Comparison of ENCODE assay signal across 1 cellular context in the genomic region with DNA sequence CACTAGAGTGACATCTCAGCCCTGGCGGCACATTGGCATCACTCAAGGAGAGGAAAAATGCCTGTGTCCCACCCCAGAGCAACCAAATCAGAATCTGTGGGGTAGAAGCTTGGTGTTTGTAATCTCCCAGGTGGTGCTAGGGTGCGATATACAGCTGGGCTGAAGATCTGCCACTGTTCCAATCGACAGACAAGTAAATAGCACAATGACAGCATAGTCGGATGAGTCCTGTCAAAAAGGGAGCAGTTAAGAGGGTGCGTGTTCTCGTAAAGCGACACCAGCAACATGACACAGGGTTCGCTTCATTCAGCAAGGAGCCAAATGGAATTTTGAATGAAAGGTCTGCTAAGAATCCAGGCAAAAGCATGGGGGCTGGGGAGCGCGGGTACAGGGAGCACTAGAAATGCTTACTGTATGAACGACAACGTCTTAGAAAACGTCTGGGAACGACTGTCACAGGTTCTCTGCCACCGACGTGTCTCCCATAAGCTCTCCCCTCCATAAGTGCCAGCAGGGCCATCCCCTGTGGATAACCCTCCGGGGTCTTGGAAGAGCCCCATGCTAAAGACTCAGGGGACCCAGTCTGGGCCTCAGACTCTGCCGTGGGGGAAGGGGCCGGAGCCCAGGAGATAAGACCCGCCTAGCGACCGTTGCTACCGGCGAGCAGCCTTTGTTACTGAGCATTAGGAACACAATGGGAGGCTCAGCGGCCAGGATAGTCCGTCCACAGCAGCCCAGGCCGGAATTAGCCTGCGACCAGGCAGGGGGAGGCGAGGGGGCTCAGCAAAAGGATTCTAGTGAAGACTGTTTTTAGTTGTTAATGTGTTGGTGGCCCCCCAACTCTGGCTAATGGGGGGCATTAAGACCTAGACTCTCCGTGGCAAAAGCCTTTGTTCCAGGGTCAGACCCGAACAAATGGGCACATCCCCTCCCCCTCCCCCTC.
TF ChIP-seq lines count a peak whose summit lies in the region.

No MANE protein-coding gene starts in this region.

TF ChIP-seq in H1, 55 proteins besides CTCF, POLR2A, EP300 and RAD21:
- TF ChIP-seq POLR2AphosphoS5 (IDR thresholded peaks at IDR 0.05; ENCODE audit: low read depth, low read length) (peak; percentile 81), SUZ12 (IDR thresholded peaks at IDR 0.05; ENCODE audit: low read length) (no peak), SP4 (IDR thresholded peaks at IDR 0.05; ENCODE audit: low read length) (no peak), SAP30 (IDR thresholded peaks at IDR 0.05; ENCODE audit: insufficient read depth, insufficient replicate concordance, low read length) (peak; percentile 90), TAF1 (IDR thresholded peaks at IDR 0.05; ENCODE audit: low read depth, low read length) (peak; percentile 71), USF2 (IDR thresholded peaks at IDR 0.05; ENCODE audit: low read length) (no peak), SIN3A (conservative IDR thresholded peaks at IDR 0.05 in 1 of 2, IDR thresholded peaks at IDR 0.05 in 1 of 2; ENCODE audit: low read depth in 1 of 2, low read length in 2 of 2) (peak; percentile 77 to 83; a peak in 3 of 4 replicates), SP2 (IDR thresholded peaks at IDR 0.05; ENCODE audit: low read length) (no peak), JUND (IDR thresholded peaks at IDR 0.05; ENCODE audit: low read length) (peak; percentile 37; the same call in 1 of the 2 replicates), SRF (IDR thresholded peaks at IDR 0.05; ENCODE audit: low read depth, low read length) (no peak), EZH2 (IDR thresholded peaks at IDR 0.05; ENCODE audit: low read depth, low read length, severe bottlenecking) (no peak), ASH2L (IDR thresholded peaks at IDR 0.05; ENCODE audit: low read length) (peak; percentile 98), JUN (IDR thresholded peaks at IDR 0.05; ENCODE audit: low read depth, low read length) (no peak), KDM1A (IDR thresholded peaks at IDR 0.05; ENCODE audit: borderline replicate concordance, low read length) (peak; percentile 91; the same call in 1 of the 2 replicates), ZNF274 (IDR thresholded peaks at IDR 0.05; ENCODE audit: borderline replicate concordance, extremely low read depth, low read length) (no peak), GTF2F1 (IDR thresholded peaks at IDR 0.05; ENCODE audit: borderline replicate concordance, low read depth, low read length) (no peak), MAFK (IDR thresholded peaks at IDR 0.05; ENCODE audit: low read depth, low read length) (no peak), TCF12 (IDR thresholded peaks at IDR 0.05; ENCODE audit: low read depth, low read length) (no peak), CHD7 (IDR thresholded peaks at IDR 0.05; ENCODE audit: insufficient replicate concordance, low read length) (no peak), EGR1 (IDR thresholded peaks at IDR 0.05; ENCODE audit: borderline replicate concordance, low read depth, low read length) (no peak), BCL11A (IDR thresholded peaks at IDR 0.05; ENCODE audit: low read depth in 2 of 2, low read length in 2 of 2) (no peak), SP1 (IDR thresholded peaks at IDR 0.05; ENCODE audit: low read depth, low read length) (peak; percentile 87), PHF8 (conservative IDR thresholded peaks at IDR 0.05; ENCODE audit: low read depth, low read length) (0 out of 2 replicates have a peak, but pooled peaks have one; percentile 51), CHD2 (IDR thresholded peaks at IDR 0.05; ENCODE audit: low read length) (no peak), NRF1 (IDR thresholded peaks at IDR 0.05; ENCODE audit: low read depth, low read length) (peak; percentile 9; the same call in 1 of the 2 replicates), NANOG (IDR thresholded peaks at IDR 0.05; ENCODE audit: insufficient read depth, low read depth, low read length, poor library complexity, severe bottlenecking) (peak; percentile 85), POU5F1 (IDR thresholded peaks at IDR 0.05; ENCODE audit: low read depth, low read length) (no peak), CHD1 (IDR thresholded peaks at IDR 0.05; ENCODE audit: low read depth, low read length) (peak; percentile 76), RBBP5 (IDR thresholded peaks at IDR 0.05; ENCODE audit: borderline replicate concordance, low read depth, low read length) (peak; percentile 70; the same call in 1 of the 2 replicates), FOSL1 (IDR thresholded peaks at IDR 0.05; ENCODE audit: insufficient read depth, low read depth, low read length) (no peak), YY1 (IDR thresholded peaks at IDR 0.05; ENCODE audit: low read depth, low read length) (no peak), CEBPB (IDR thresholded peaks at IDR 0.05; ENCODE audit: low read depth, low read length) (no peak), RNF2 (IDR thresholded peaks at IDR 0.05; ENCODE audit: borderline replicate concordance, low read depth, low read length, missing control alignments, poor library complexity, severe bottlenecking) (no peak), TEAD4 (IDR thresholded peaks at IDR 0.05; ENCODE audit: low read depth, low read length) (no peak)
